Comparison of ENCODE assay signal across 16 cellular contexts in genomic region chr3:53604232-53604631, GRCh38.
DNase-seq lines count a peak whose midpoint lies in the region; ATAC-seq, FAIRE-seq and TF ChIP-seq lines count a peak whose summit lies in the region.
"Had no signal": no experiment of that assay in that cellular context is flagged by ENCODE, and none has a peak within 500 bp of the region (broad histone marks: within the 10 kb centered on the region; RNA-seq: fewer than 3 reads in every experiment).

No MANE protein-coding gene starts in this region.

- H3K9ac ChIP-seq in keratinocyte (ENCODE audit: control insufficient read depth, extremely low read depth, insufficient read depth, low read length) = no peak overlapping the region
- H3K9ac ChIP-seq: BLaER1 treated with 17β-estradiol and CSF1 and Interleukin-3, amounts not matched to agents 10 nM and 100 nM had no signal

- peaks cover 0 to 17% (median 7%) of the 10 kb centered on the region in 9 donors for H3K9me3 Mint-ChIP-seq in naive thymus-derived CD8-positive, alpha-beta T cell

- no peaks in the 10 kb centered on the region for H3K9me1 ChIP-seq in keratinocyte (ENCODE audit: control insufficient read depth, extremely low read depth, insufficient read depth, low read length)

- no peak overlapping the region for H2AFZ ChIP-seq in keratinocyte (ENCODE audit: control insufficient read depth, low read length)

- no peak for FAIRE-seq in keratinocyte (lab: Jason Lieb, UNC)
- FAIRE-seq: GM12878, GM18507, HepG2, HTR-8/SVneo had no signal

- H3K4me2 ChIP-seq in keratinocyte (ENCODE audit: control insufficient read depth, extremely low read depth, insufficient read depth, low read depth, low read length) = no peak overlapping the region
- H3K4me2 ChIP-seq: BLaER1 treated with 17β-estradiol and CSF1 and Interleukin-3, amounts not matched to agents 10 nM and 100 nM had no signal

- H3K27ac ChIP-seq in keratinocyte (ENCODE audit: control insufficient read depth, insufficient read depth, low read length) = no peak overlapping the region
- H3K27ac ChIP-seq: BLaER1 treated with 17β-estradiol and CSF1 and Interleukin-3, amounts not matched to agents 10 nM and 100 nM had no signal

- H3K27ac Mint-ChIP-seq in naive thymus-derived CD8-positive, alpha-beta T cell = no peak overlapping the region
- H3K27ac Mint-ChIP-seq: CD4-positive, CD25-positive, alpha-beta regulatory T cell; H9 had no signal

- no peaks in the 10 kb centered on the region for H3K9me3 ChIP-seq in keratinocyte (ENCODE audit: control insufficient read depth, low read depth, low read length)

- DNase-seq in NCI-H69 (lab: John Stamatoyannopoulos, UW) (peak; percentile 7), epithelial cell of esophagus (ENCODE audit: low read depth) (peak; percentile 24), keratinocyte (ENCODE audit: low read depth, low spot score) (no peak), superior temporal gyrus (ENCODE audit: extremely low spot score) (no peak)
- DNase-seq in naive thymus-derived CD8-positive, alpha-beta T cell = no peak
- DNase-seq: ACHN; CD4-positive, CD25-positive, alpha-beta regulatory T cell; GOT3; H9 had no signal

- ATAC-seq in naive thymus-derived CD8-positive, alpha-beta T cell = no peak
- ATAC-seq in HG02981 (IDR thresholded peaks at IDR 0.05; ENCODE audit: unreplicated experiment) = no peak
- ATAC-seq: GM12878, HepG2 had no signal

- H4K20me1 ChIP-seq in keratinocyte (ENCODE audit: control insufficient read depth, extremely low read depth, insufficient read depth, low read length) = no peaks in the 10 kb centered on the region
- H4K20me1 ChIP-seq: BLaER1 treated with 17β-estradiol and CSF1 and Interleukin-3, amounts not matched to agents 10 nM and 100 nM had no signal

- no peak overlapping the region for H3K4me3 Mint-ChIP-seq in naive thymus-derived CD8-positive, alpha-beta T cell
- H3K4me3 Mint-ChIP-seq: CD4-positive, CD25-positive, alpha-beta regulatory T cell; H9 had no signal

- no peaks in the 10 kb centered on the region for H3K4me1 ChIP-seq in keratinocyte (ENCODE audit: control insufficient read depth, extremely low read depth, insufficient read depth, low read length)

- no peaks in the 10 kb centered on the region for H3K27me3 ChIP-seq in keratinocyte (ENCODE audit: control insufficient read depth, extremely low read depth, insufficient read depth, low read length)
- H3K27me3 ChIP-seq: BLaER1 treated with 17β-estradiol and CSF1 and Interleukin-3, amounts not matched to agents 10 nM and 100 nM had no signal

- peaks cover 0 to 4% (median 4%) of the 10 kb centered on the region in 5 donors for H3K27me3 Mint-ChIP-seq in naive thymus-derived CD8-positive, alpha-beta T cell

- peaks cover 0 to 4% (median 0%) of the 10 kb centered on the region in 3 donors for H3K36me3 Mint-ChIP-seq in naive thymus-derived CD8-positive, alpha-beta T cell
- H3K36me3 Mint-ChIP-seq: CD4-positive, CD25-positive, alpha-beta regulatory T cell had no signal

- 0 out of 3 replicates have a peak, but pooled peaks have one; percentile 3 for TF ChIP-seq CTCF in GM12872 (IDR thresholded peaks at IDR 0.05; ENCODE audit: insufficient read depth, low read depth, low read length)
- peak; percentile 23 for TF ChIP-seq CTCF in epithelial cell of esophagus (IDR thresholded peaks at IDR 0.05; ENCODE audit: insufficient read depth, low read depth, low read length, missing control alignments)
- TF ChIP-seq CTCF in keratinocyte (optimal IDR thresholded peaks at IDR 0.05 in 1 of 3, IDR thresholded peaks at IDR 0.05 in 1 of 3, conservative IDR thresholded peaks at IDR 0.05 in 1 of 3; ENCODE audit: extremely low read depth in 1 of 3, insufficient read depth in 2 of 3, low read length in 3 of 3) = peak in 2 of 3 experiments; percentile 18 to 35

- no peaks in the 10 kb centered on the region for H3K4me1 Mint-ChIP-seq in naive thymus-derived CD8-positive, alpha-beta T cell
- H3K4me1 Mint-ChIP-seq: CD4-positive, CD25-positive, alpha-beta regulatory T cell; H9 had no signal

- no peaks in the 10 kb centered on the region for H3K36me3 ChIP-seq in keratinocyte (ENCODE audit: control insufficient read depth in 2 of 2, extremely low read depth in 1 of 2, insufficient read depth in 2 of 2, low read length in 2 of 2)
- H3K36me3 ChIP-seq: BLaER1 treated with 17β-estradiol and CSF1 and Interleukin-3, amounts not matched to agents 10 nM and 100 nM had no signal

- POLR2A ChIA-PET in naive thymus-derived CD8-positive, alpha-beta T cell (lab: Charles Lee) = no interaction called here

- H3K4me3 ChIP-seq in epithelial cell of esophagus (ENCODE audit: low read length) (no peak overlapping the region), keratinocyte (ENCODE audit: control insufficient read depth in 2 of 3, extremely low read depth in 1 of 3, insufficient read depth in 2 of 3, low read depth in 1 of 3, low read length in 3 of 3) (no peak overlapping the region)
- H3K4me3 ChIP-seq: BLaER1 treated with 17β-estradiol and CSF1 and Interleukin-3, amounts not matched to agents 10 nM and 100 nM; GM12878 had no signal

- no peaks in the 10 kb centered on the region for H3K79me2 ChIP-seq in keratinocyte (ENCODE audit: control insufficient read depth, insufficient read depth, low read length)

- dilution Hi-C loops in keratinocyte (cut with MboI; ENCODE audit: extremely low pct_ligation_motif_present, low sequenced_read_pairs) = no loop called here

Comparison
In these comparisons a context has a peak if more than half of its experiments do, and no peak if none do; other contexts are left out.
1. DNase-seq: peak in NCI-H69 (single experiment) and epithelial cell of esophagus (single experiment); none in keratinocyte (single experiment), superior temporal gyrus (single experiment) and naive thymus-derived CD8-positive, alpha-beta T cell (0 of 10).
2. Peak in every context shown above with its lines, with median percentiles within 50 percentile points of each other: CTCF ChIP-seq.